In genomic region chr4:48271048-48271452, GRCh38 we compare ENCODE assay signal across 11 cellular contexts. TPM values are rescaled to one million over a fixed set of nuclear protein-coding genes. Genes with fewer than 3 reads are reported as not detected.
DNase-seq lines count a peak whose midpoint lies in the region; ATAC-seq, FAIRE-seq and TF ChIP-seq lines count a peak whose summit lies in the region.
"Had no signal": no experiment of that assay in that cellular context is flagged by ENCODE, and none has a peak within 500 bp of the region (broad histone marks: within the 10 kb centered on the region; RNA-seq: fewer than 3 reads in every experiment).

No MANE protein-coding gene starts in this region.

- no peak for ATAC-seq in A549
- ATAC-seq in HG02938 (IDR thresholded peaks at IDR 0.05; ENCODE audit: unreplicated experiment): peak; percentile 31
- ATAC-seq in HG02970 (IDR thresholded peaks at IDR 0.05; ENCODE audit: low FRiP score, unreplicated experiment): no peak
- ATAC-seq in foreskin keratinocyte: no peak
- ATAC-seq: activated CD8-positive, alpha-beta memory T cell treated with anti-CD3 and anti-CD28 coated beads, Interleukin-2, amount 10 ng/mL, durations not matched to agents 7 days and 5 days had no signal

- H3K27ac ChIP-seq in A549 (no peak overlapping the region; a peak in 1 of 6 replicates), foreskin keratinocyte (no peak overlapping the region)

- TF ChIP-seq POLR2A in A549 (IDR thresholded peaks at IDR 0.05; ENCODE audit: low read length): no peak

- CTCF ChIA-PET in A549 (lab: Yijun Ruan, JAX): interaction anchor here (1.3 kb wide), 2 partner anchors 44 to 105 kb away, joined by 3 to 5 read pairs; no protein-coding TSS in a partner anchor

- H3K4me1 ChIP-seq in A549 (0 out of 3 replicates have a peak, but pooled peaks cover 3% of the 10 kb centered on the region), foreskin keratinocyte (no peaks in the 10 kb centered on the region)

- WGBS in A549 (ENCODE audit: missing lambda C conversion rate): 93% methylated on average over 6 of the region's 6 CpGs

- peak overlapping the region; percentile 93 for H3K4me3 Mint-ChIP-seq in activated naive CD8-positive, alpha-beta T cell treated with anti-CD3 and anti-CD28 coated beads for 36 hours

- POLR2A ChIA-PET in A549 (lab: Yijun Ruan, JAX): no interaction called here

- peaks cover 21% of the 10 kb centered on the region for H3K4me1 Mint-ChIP-seq in activated naive CD8-positive, alpha-beta T cell treated with anti-CD3 and anti-CD28 coated beads for 36 hours

- in situ Hi-C loops in GM13977 (cut with MboI; ENCODE audit: low pct_unique_long_range_greater_than_20kb, low sequenced_read_pairs, unreplicated experiment): loop anchor here (10.0 kb wide), 1 partner anchor 126 kb away; no protein-coding TSS in a partner anchor

- peaks cover 2% of the 10 kb centered on the region for H3K9me3 Mint-ChIP-seq in activated naive CD8-positive, alpha-beta T cell treated with anti-CD3 and anti-CD28 coated beads for 36 hours

- TF ChIP-seq CTCF in A549 (IDR thresholded peaks at IDR 0.05): no peak
- no peak for TF ChIP-seq CTCF in GM13977 (IDR thresholded peaks at IDR 0.05; ENCODE audit: extremely low read depth, insufficient read depth, missing control alignments)
- no peak for TF ChIP-seq CTCF in foreskin keratinocyte (conservative IDR thresholded peaks at IDR 0.05)

- no peaks in the 10 kb centered on the region for H3K27me3 Mint-ChIP-seq in activated naive CD8-positive, alpha-beta T cell treated with anti-CD3 and anti-CD28 coated beads for 36 hours
- H3K27me3 Mint-ChIP-seq: activated CD8-positive, alpha-beta memory T cell treated with anti-CD3 and anti-CD28 coated beads, Interleukin-2, amount 10 ng/mL, durations not matched to agents 7 days and 5 days had no signal

- peaks cover 4% of the 10 kb centered on the region for H3K36me3 Mint-ChIP-seq in activated naive CD8-positive, alpha-beta T cell treated with anti-CD3 and anti-CD28 coated beads for 36 hours

- no peak for DNase-seq in A549 (ENCODE audit: low read depth in 1 of 2, low spot score in 1 of 2)
- peak; percentile 67 for DNase-seq in GM13977 (ENCODE audit: low spot score)
- DNase-seq in activated naive CD8-positive, alpha-beta T cell treated with anti-CD3 and anti-CD28 coated beads for 36 hours: no peak
- no peak for DNase-seq in C1 segment of cervical spinal cord (lab: John Stamatoyannopoulos, UW)
- DNase-seq in EL: no peak
- DNase-seq in foreskin keratinocyte: no peak
- DNase-seq: activated CD8-positive, alpha-beta memory T cell treated with anti-CD3 and anti-CD28 coated beads, Interleukin-2, amount 10 ng/mL, durations not matched to agents 7 days and 5 days; AML-193; NCI-H1417 treated with DMSO at 0.1 percent for 48 hours had no signal

- TF ChIP-seq EP300 in A549 (IDR thresholded peaks at IDR 0.05): no peak

- H3K4me3 ChIP-seq in A549: no peak overlapping the region

- no peak overlapping the region for H3K4me2 ChIP-seq in A549

- TF ChIP-seq RAD21 in A549 (conservative IDR thresholded peaks at IDR 0.05 in 1 of 2, IDR thresholded peaks at IDR 0.05 in 1 of 2): no peak

- no peaks in the 10 kb centered on the region for H3K27me3 ChIP-seq in foreskin keratinocyte

- no peak for FAIRE-seq in A549 (lab: Jason Lieb, UNC)

- peak overlapping the region; percentile 87 for H3K27ac Mint-ChIP-seq in activated naive CD8-positive, alpha-beta T cell treated with anti-CD3 and anti-CD28 coated beads for 36 hours
- H3K27ac Mint-ChIP-seq: activated CD8-positive, alpha-beta memory T cell treated with anti-CD3 and anti-CD28 coated beads, Interleukin-2, amount 10 ng/mL, durations not matched to agents 7 days and 5 days had no signal

- H3K9me3 ChIP-seq in A549: no peaks in the 10 kb centered on the region

TF ChIP-seq in A549, 52 proteins besides CTCF, POLR2A, EP300 and RAD21:
- TF ChIP-seq ESRRA (IDR thresholded peaks at IDR 0.05; ENCODE audit: borderline replicate concordance, low read length) (no peak), RNF2 (IDR thresholded peaks at IDR 0.05; ENCODE audit: borderline replicate concordance, low read depth) (no peak), HOXA7 (CRISPR knock-in tag; IDR thresholded peaks at IDR 0.05) (no peak), KDM1A (IDR thresholded peaks at IDR 0.05; ENCODE audit: low read depth) (no peak), JUNB (IDR thresholded peaks at IDR 0.05) (no peak), MAFK (IDR thresholded peaks at IDR 0.05; ENCODE audit: partially characterized antibody) (peak; percentile 82), HMGXB4 (CRISPR knock-in tag; IDR thresholded peaks at IDR 0.05; ENCODE audit: borderline replicate concordance) (no peak)

RNA-seq across cellular contexts. Expression of gene TEC, which starts 1.4 kb away (rescaled TPM):
- polyA plus RNA-seq in A549 (2011; rRNA removed) (1.2 and 1.3 TPM in 2 replicates), A549 (2017; fragmentation: RNase III; extraction: RNeasy Plus Mini Kit Qiagen cat#74134 plus additional on column Dnase treatment) (1.4 to 1.9 TPM (median 1.6 TPM) in 3 replicates), foreskin keratinocyte (0.06 and 0.07 TPM in 2 replicates)
- polyA plus RNA-seq in A549 (2012; cell fraction: cytosol; rRNA removed): 0.29 and 0.30 TPM in 2 replicates
- 0.36 and 0.71 TPM in 2 replicates for polyA plus RNA-seq in A549 (2012; cell fraction: nucleus; rRNA removed)
- polyA minus RNA-seq in A549 (2011; rRNA and poly(A)+ RNA removed): 1.3 and 1.6 TPM in 2 replicates
- total RNA-seq in activated naive CD8-positive, alpha-beta T cell treated with anti-CD3 and anti-CD28 coated beads for 36 hours: 1 to 10 TPM; 3.4 to 3.9 TPM
- 0.07 and 0.24 TPM in 2 replicates for total RNA-seq in foreskin keratinocyte
